20 cellular contexts compared by ENCODE assay signal in the genomic region with DNA sequence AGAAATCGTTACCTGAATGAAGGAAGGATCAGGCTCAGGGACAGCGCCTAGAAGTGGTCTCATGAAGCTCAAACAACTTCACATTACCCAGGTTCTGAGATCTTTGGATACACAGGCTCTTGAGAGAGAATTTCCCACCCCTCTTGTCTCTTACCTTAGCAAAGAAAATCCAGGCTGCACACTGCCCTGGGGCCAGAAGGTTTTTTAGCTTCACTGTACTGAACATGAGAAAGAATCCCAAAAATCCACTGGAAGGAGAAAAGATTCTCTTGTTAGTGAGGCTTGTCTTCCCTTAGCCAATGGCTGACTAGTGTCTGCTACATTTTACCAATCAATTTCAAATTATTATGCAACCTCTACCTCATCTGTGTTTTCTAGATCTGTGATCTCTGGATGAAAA.
DNase-seq lines count a peak whose midpoint lies in the region; ATAC-seq and TF ChIP-seq lines count a peak whose summit lies in the region.
"Had no signal": no experiment of that assay in that cellular context is flagged by ENCODE, and none has a peak within 500 bp of the region (broad histone marks: within the 10 kb centered on the region; RNA-seq: fewer than 3 reads in every experiment).

No MANE protein-coding gene starts in this region.

- DNase-seq in AG10803 (ENCODE audit: low read depth) (peak; percentile 30), IMR-90 (no peak), fibroblast of the aortic adventitia (ENCODE audit: low read depth) (peak; percentile 29), trophoblast cell (peak; percentile 24 to 71), NCI-H1092 treated with DMSO at 0.1 percent for 48 hours (lab: John Stamatoyannopoulos, UW) (no peak), T-helper 9 cell (no peak), BE2C (no peak)
- DNase-seq: Calu3; CD8-positive, alpha-beta T cell; DMS53; DND-41; GDM1; GOT3; H7; HFFc6 had no signal

- H4K8ac ChIP-seq in IMR-90 (ENCODE audit: low read depth in 2 of 2, low read length in 2 of 2) (no peak overlapping the region), trophoblast cell (ENCODE audit: low read depth, low read length) (no peak overlapping the region)

- H3K56ac ChIP-seq in IMR-90 (ENCODE audit: extremely low read depth, insufficient read depth, low read length) = no peak overlapping the region

- no peak overlapping the region for H2BK20ac ChIP-seq in IMR-90 (ENCODE audit: low read depth, low read length)

- H2BK12ac ChIP-seq in trophoblast cell (ENCODE audit: low read length) = no peak overlapping the region

- dilution Hi-C loops in IMR-90 (cut with HindIII; ENCODE audit: low sequenced_read_pairs, unreplicated experiment) = no loop called here

- H2BK5ac ChIP-seq in IMR-90 (ENCODE audit: low read depth, low read length, poor library complexity, severe bottlenecking) (no peak overlapping the region), trophoblast cell (ENCODE audit: low read depth, low read length, poor library complexity) (no peak overlapping the region)

- H4K20me1 ChIP-seq in IMR-90 (ENCODE audit: insufficient read depth, low read length) = no peaks in the 10 kb centered on the region
- H4K20me1 ChIP-seq: BLaER1 treated with 17β-estradiol and CSF1 and Interleukin-3, amounts not matched to agents 10 nM and 100 nM had no signal

- H3K27ac ChIP-seq in IMR-90 (ENCODE audit: insufficient read depth, low read length) = no peak overlapping the region
- H3K27ac ChIP-seq in trophoblast cell (ENCODE audit: low read depth, low read length) = no peak overlapping the region
- H3K27ac ChIP-seq: 22Rv1; A549; BLaER1 treated with 17β-estradiol and CSF1 and Interleukin-3, amounts not matched to agents 10 nM and 100 nM had no signal

- intact Hi-C loops in IMR-90 (cut with micrococcal nuclease) = loop anchor here (10.0 kb wide), 1 partner anchor 87 kb away; no protein-coding TSS in a partner anchor

- H3K4me1 ChIP-seq in IMR-90 (ENCODE audit: control insufficient read depth, insufficient read depth, low read length) (peaks cover 14% of the 10 kb centered on the region), trophoblast cell (ENCODE audit: control insufficient read depth in 1 of 2, insufficient read depth in 2 of 2, low read length in 2 of 2) (peaks cover 24 to 27% of the 10 kb centered on the region in 2 experiments), BE2C (no peaks in the 10 kb centered on the region)
- H3K4me1 ChIP-seq: A549 had no signal

- H2BK120ac ChIP-seq in IMR-90 (ENCODE audit: low read depth, low read length) = no peak overlapping the region
- H2BK120ac ChIP-seq in trophoblast cell (ENCODE audit: insufficient read depth, low read length, poor library complexity) = no peak overlapping the region

- H3K9ac ChIP-seq in IMR-90 (ENCODE audit: low read depth, low read length) = no peak overlapping the region
- no peak overlapping the region for H3K9ac ChIP-seq in trophoblast cell (ENCODE audit: low read length)
- H3K9ac ChIP-seq: BLaER1 treated with 17β-estradiol and CSF1 and Interleukin-3, amounts not matched to agents 10 nM and 100 nM had no signal

- H2BK15ac ChIP-seq in IMR-90 (ENCODE audit: low read depth, low read length) = no peak overlapping the region

- H4K91ac ChIP-seq in IMR-90 (ENCODE audit: insufficient read depth, low read depth, low read length) (no peak overlapping the region), trophoblast cell (ENCODE audit: low read depth, low read length) (no peak overlapping the region)

- H3K79me2 ChIP-seq in trophoblast cell (ENCODE audit: control insufficient read depth, insufficient read depth, low read length, poor library complexity) = no peaks in the 10 kb centered on the region

- POLR2A ChIA-PET in IMR-90 (lab: Charles Lee; ENCODE audit: unreplicated experiment) = no interaction called here

- TF ChIP-seq RAD21 in IMR-90 (IDR thresholded peaks at IDR 0.05; ENCODE audit: low read length) = no peak

- H3K36me3 ChIP-seq in IMR-90 (ENCODE audit: control insufficient read depth, insufficient read depth, low read length) = peaks cover 2% of the 10 kb centered on the region; the same call in 1 of the 2 replicates
- no peaks in the 10 kb centered on the region for H3K36me3 ChIP-seq in trophoblast cell (ENCODE audit: control insufficient read depth in 1 of 2, insufficient read depth in 2 of 2, low read length in 2 of 2)
- H3K36me3 ChIP-seq in BE2C = no peaks in the 10 kb centered on the region

- H3K4me3 ChIP-seq in AG10803 (ENCODE audit: low read length) = no peak overlapping the region
- no peak overlapping the region for H3K4me3 ChIP-seq in IMR-90 (ENCODE audit: insufficient read depth, low read depth, low read length)
- no peak overlapping the region for H3K4me3 ChIP-seq in fibroblast of the aortic adventitia (ENCODE audit: low read depth, low read length)
- H3K4me3 ChIP-seq in trophoblast cell (ENCODE audit: low read depth, low read length) = no peak overlapping the region
- H3K4me3 ChIP-seq in BE2C (ENCODE audit: low read depth, low read length) = no peak overlapping the region
- H3K4me3 ChIP-seq: A549; BLaER1 treated with 17β-estradiol and CSF1 and Interleukin-3, amounts not matched to agents 10 nM and 100 nM had no signal

- no CpG with 5 or more reads among the region's 2 CpGs for WGBS in IMR-90 (ENCODE audit: extremely low coverage in 2 of 2, insufficient read length in 1 of 2), 2 experiments
- no CpG with 5 or more reads among the region's 2 CpGs for WGBS in trophoblast cell (ENCODE audit: extremely low coverage, insufficient coverage, insufficient read length)

- no TSS peak for BruUV-seq in IMR-90 (replicated peaks; lab: Mats Ljungman, UMichigan)

- in situ Hi-C loops in IMR-90 (cut with MboI; ENCODE audit: low sequenced_read_pairs) = loop anchor here (10.0 kb wide), 1 partner anchor 57 kb away; no protein-coding TSS in a partner anchor

- peaks cover 8% of the 10 kb centered on the region for H3K9me1 ChIP-seq in IMR-90 (ENCODE audit: insufficient read depth, low read length)

- ATAC-seq in IMR-90 (ENCODE audit: low read depth) = no peak
- ATAC-seq: A549; CD8-positive, alpha-beta T cell; HCT116; HepG2 had no signal

- no peak overlapping the region for H2AK5ac ChIP-seq in IMR-90 (ENCODE audit: low read depth, low read length)
- H2AK5ac ChIP-seq in trophoblast cell (ENCODE audit: low read length) = no peak overlapping the region

- CTCF ChIA-PET in IMR-90 (lab: Yijun Ruan, JAX) = no interaction called here

- H3K79me1 ChIP-seq in IMR-90 (ENCODE audit: low read depth in 1 of 2, low read length in 2 of 2) (peaks cover 0 to 3% of the 10 kb centered on the region in 2 experiments; a peak in 1 of 4 replicates), trophoblast cell (ENCODE audit: low read length) (peaks cover 2% of the 10 kb centered on the region)

- H3K23ac ChIP-seq in IMR-90 (ENCODE audit: low read depth, low read length) (no peak overlapping the region), trophoblast cell (ENCODE audit: low read length) (no peak overlapping the region)

- H3K4me2 ChIP-seq in IMR-90 (ENCODE audit: low read depth, low read length) = no peak overlapping the region
- H3K4me2 ChIP-seq in trophoblast cell (ENCODE audit: low read length) = peak overlapping the region; percentile 50
- H3K4me2 ChIP-seq: A549; BLaER1 treated with 17β-estradiol and CSF1 and Interleukin-3, amounts not matched to agents 10 nM and 100 nM had no signal

- H2AK9ac ChIP-seq in IMR-90 (replicated peaks; ENCODE audit: low read depth, low read length, poor library complexity) = no peak overlapping the region

- H3K27me3 ChIP-seq in IMR-90 (ENCODE audit: control insufficient read depth, insufficient read depth, low read length) (no peaks in the 10 kb centered on the region), trophoblast cell (ENCODE audit: insufficient read depth, low read length) (no peaks in the 10 kb centered on the region), BE2C (no peaks in the 10 kb centered on the region)
- H3K27me3 ChIP-seq: BLaER1 treated with 17β-estradiol and CSF1 and Interleukin-3, amounts not matched to agents 10 nM and 100 nM had no signal

- peak overlapping the region; percentile 12 for H3K4ac ChIP-seq in IMR-90 (ENCODE audit: low read depth, low read length)
- H3K4ac ChIP-seq in trophoblast cell (ENCODE audit: low read depth, low read length) = no peak overlapping the region

- H3K9me3 ChIP-seq in IMR-90 (ENCODE audit: control insufficient read depth, insufficient read depth, low read length) (no peaks in the 10 kb centered on the region), trophoblast cell (ENCODE audit: insufficient read depth, low read depth, low read length) (no peaks in the 10 kb centered on the region), BE2C (no peaks in the 10 kb centered on the region)
- H3K9me3 ChIP-seq: A549 had no signal

- H4K12ac ChIP-seq in trophoblast cell (ENCODE audit: low read depth, low read length) = no peak overlapping the region

- TF ChIP-seq CTCF in AG10803 (conservative IDR thresholded peaks at IDR 0.05; ENCODE audit: low read length) = no peak
- no peak for TF ChIP-seq CTCF in IMR-90 (conservative IDR thresholded peaks at IDR 0.05; ENCODE audit: low read depth, low read length)
- no peak for TF ChIP-seq CTCF in fibroblast of the aortic adventitia (IDR thresholded peaks at IDR 0.05; ENCODE audit: insufficient read depth, low read length)
- no peak for TF ChIP-seq CTCF in BE2C (IDR thresholded peaks at IDR 0.05; ENCODE audit: low read depth, low read length)

- H3K14ac ChIP-seq in IMR-90 (replicated peaks; ENCODE audit: low read depth, low read length) (no peak overlapping the region), trophoblast cell (ENCODE audit: low read length) (no peak overlapping the region)

- H3K18ac ChIP-seq in IMR-90 (ENCODE audit: low read depth, low read length) = no peak overlapping the region; the same call in 1 of the 2 replicates
- no peak overlapping the region for H3K18ac ChIP-seq in trophoblast cell (ENCODE audit: low read length)

- H2AFZ ChIP-seq in IMR-90 (replicated peaks; ENCODE audit: low read length, poor library complexity) = no peak overlapping the region
- no peak overlapping the region for H2AFZ ChIP-seq in trophoblast cell (ENCODE audit: insufficient read depth, low read length, poor library complexity)

- no peak for TF ChIP-seq POLR2A in IMR-90 (IDR thresholded peaks at IDR 0.05; ENCODE audit: low read depth, low read length)

- 0 out of 2 replicates have a peak overlapping the region, but pooled peaks have one; percentile 10 for H4K5ac ChIP-seq in IMR-90 (ENCODE audit: low read depth, low read length)

TF ChIP-seq in IMR-90, 13 proteins besides CTCF, POLR2A, EP300 and RAD21 (continues in another document):
- no peak for TF ChIP-seq MAFK (IDR thresholded peaks at IDR 0.05; ENCODE audit: low read depth, low read length)
- TF ChIP-seq NFE2L2 (IDR thresholded peaks at IDR 0.05; ENCODE audit: low read depth, low read length) = no peak
- TF ChIP-seq CHD1 (IDR thresholded peaks at IDR 0.05; ENCODE audit: low read depth, low read length) = no peak
- TF ChIP-seq FOS (IDR thresholded peaks at IDR 0.05; ENCODE audit: low read depth, low read length) = no peak
- no peak for TF ChIP-seq MXI1 (IDR thresholded peaks at IDR 0.05; ENCODE audit: borderline replicate concordance, low read depth, low read length)
- TF ChIP-seq RFX5 (IDR thresholded peaks at IDR 0.05; ENCODE audit: low read depth, low read length) = no peak

Comparison
In these comparisons a context has a peak if more than half of its experiments do, and no peak if none do; other contexts are left out.
1. DNase-seq: peak in AG10803 (single experiment), fibroblast of the aortic adventitia (single experiment) and trophoblast cell (2 of 2); none in IMR-90 (single experiment), NCI-H1092 treated with DMSO at 0.1 percent for 48 hours (single experiment), T-helper 9 cell (single experiment) and BE2C (single experiment).